In the genomic region with DNA sequence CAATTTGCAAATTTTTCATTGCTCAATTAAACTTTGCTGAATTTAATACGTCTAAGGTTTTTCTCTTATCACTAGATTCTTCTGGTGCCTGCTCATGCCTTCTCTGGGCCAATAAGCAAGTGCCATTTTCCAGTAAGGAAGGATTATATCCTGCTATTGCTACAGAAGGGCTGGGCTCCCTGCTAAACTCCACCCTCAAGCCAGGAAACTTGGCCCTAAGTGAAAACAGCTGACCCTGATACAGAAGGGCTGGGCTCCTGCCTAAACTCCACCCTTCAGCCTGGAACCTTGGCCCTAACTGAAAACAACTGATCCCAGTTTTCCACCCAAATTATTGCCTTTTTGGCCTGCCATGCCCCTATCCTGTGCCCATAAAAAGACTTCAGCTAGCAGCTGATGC, we compare ENCODE assay signal across 38 cellular contexts.
DNase-seq lines count a peak whose midpoint lies in the region; ATAC-seq, FAIRE-seq and TF ChIP-seq lines count a peak whose summit lies in the region.
"Had no signal": no experiment of that assay in that cellular context is flagged by ENCODE, and none has a peak within 500 bp of the region (broad histone marks: within the 10 kb centered on the region; RNA-seq: fewer than 3 reads in every experiment).

No MANE protein-coding gene starts in this region.

- peak; percentile 11 for DNase-seq in A673 (ENCODE audit: low spot score)
- peak; percentile 11 for DNase-seq in GM04503 (ENCODE audit: low read depth)
- no peak for DNase-seq in H1 (ENCODE audit: low read depth in 1 of 2, low spot score in 2 of 2)
- peak; percentile 10 for DNase-seq in iris pigment epithelial cell (ENCODE audit: low read depth)
- no peak for DNase-seq in activated naive CD4-positive, alpha-beta T cell treated with anti-CD3 and anti-CD28 coated beads for 36 hours
- DNase-seq in SHP77 treated with DMSO at 0.1 percent for 48 hours (lab: John Stamatoyannopoulos, UW) = no peak
- DNase-seq: activated CD4-positive, alpha-beta T cell treated with anti-CD3 and anti-CD28 coated beads for 48 hours; activated CD8-positive, alpha-beta memory T cell treated with anti-CD3 and anti-CD28 coated beads for 24 hours; activated T-cell treated with anti-CD3 and anti-CD28 coated beads for 4 hours; DMS153; gastrocnemius medialis; Kasumi-1; lower lobe of right lung; midbrain; naive thymus-derived CD8-positive, alpha-beta T cell; NCI-H1417 treated with DMSO at 0.1 percent for 48 hours; NCI-H2081; NCI-H2227 treated with DMSO at 0.1 percent for 48 hours; occipital lobe; psoas muscle; SHP77; stimulated activated CD4-positive, alpha-beta T cell treated with anti-CD3 and anti-CD28 coated beads, Interleukin-15, amount 100 ng/mL, for 24 hours; substantia nigra; SW 1271; T-helper 9 cell; trophoblast cell; WERI-Rb-1 had no signal

- no peak overlapping the region for H3K27ac Mint-ChIP-seq in activated naive CD4-positive, alpha-beta T cell treated with anti-CD3 and anti-CD28 coated beads for 36 hours
- H3K27ac Mint-ChIP-seq: activated naive CD8-positive, alpha-beta T cell; naive thymus-derived CD8-positive, alpha-beta T cell; stimulated activated effector memory CD8-positive, alpha-beta T cell treated with anti-CD3 and anti-CD28 coated beads, Interleukin-12 subunit alpha, Interleukin-12 subunit beta, amount 100 ng/mL, for 72 hours had no signal

- no peak overlapping the region for H3K23ac ChIP-seq in H1 (ENCODE audit: insufficient read length)

- H2BK12ac ChIP-seq in H1 (ENCODE audit: low read depth, low read length) = no peak overlapping the region

- intact Hi-C loops in A673 (cut with micrococcal nuclease; ENCODE audit: unreplicated experiment) = no loop called here
- intact Hi-C loops in activated naive CD4-positive, alpha-beta T cell treated with anti-CD3 and anti-CD28 coated beads for 36 hours (cut with micrococcal nuclease) = no loop called here

- peak overlapping the region; percentile 46; the same call in 1 of the 2 replicates for H2BK15ac ChIP-seq in H1 (ENCODE audit: low read length)

- no peak for TF ChIP-seq RAD21 in H1 (IDR thresholded peaks at IDR 0.05 in 1 of 2, conservative IDR thresholded peaks at IDR 0.05 in 1 of 2; ENCODE audit: low read depth in 2 of 2, low read length in 2 of 2)

- no peaks in the 10 kb centered on the region for H3K36me3 Mint-ChIP-seq in activated naive CD4-positive, alpha-beta T cell treated with anti-CD3 and anti-CD28 coated beads for 36 hours (ENCODE audit: low read depth)
- H3K36me3 Mint-ChIP-seq: activated naive CD8-positive, alpha-beta T cell; naive thymus-derived CD8-positive, alpha-beta T cell; stimulated activated effector memory CD8-positive, alpha-beta T cell treated with anti-CD3 and anti-CD28 coated beads, Interleukin-12 subunit alpha, Interleukin-12 subunit beta, amount 100 ng/mL, for 72 hours had no signal

- H3K36me3 ChIP-seq in A673 (ENCODE audit: insufficient read depth, low read length, poor library complexity, severe bottlenecking) (no peaks in the 10 kb centered on the region), H1 (ENCODE audit: control insufficient read depth in 2 of 4, insufficient read depth in 4 of 4, low read length in 3 of 4) (no peaks in the 10 kb centered on the region)
- H3K36me3 ChIP-seq: cardiac muscle cell, gastrocnemius medialis, lower lobe of right lung had no signal

- H3K4me1 ChIP-seq in A673 (ENCODE audit: insufficient read depth, low read length, poor library complexity, severe bottlenecking) (no peaks in the 10 kb centered on the region), H1 (replicated peaks in 1 of 4; ENCODE audit: control insufficient read depth in 3 of 4, insufficient read depth in 4 of 4, low read length in 3 of 4) (peaks cover 0 to 9% (median 0%) of the 10 kb centered on the region in 4 experiments; a peak in 3 of 7 replicates)
- H3K4me1 ChIP-seq: gastrocnemius medialis, lower lobe of right lung, psoas muscle had no signal

- no peaks in the 10 kb centered on the region for H4K20me1 ChIP-seq in H1 (replicated peaks in 1 of 2; ENCODE audit: control insufficient read depth in 1 of 2, insufficient read depth in 2 of 2, low read length in 2 of 2)

- CTCF ChIA-PET in A673 (lab: Charles Lee) = no interaction called here
- CTCF ChIA-PET in H1 (lab: Charles Lee; ENCODE audit: partially characterized antibody) = interaction anchor here (1.8 kb wide), 1 partner anchor 10 kb away, joined by 4 read pairs; no protein-coding TSS in a partner anchor
- CTCF ChIA-PET in activated naive CD4-positive, alpha-beta T cell treated with anti-CD3 and anti-CD28 coated beads for 36 hours (lab: Charles Lee) = no interaction called here

- peak overlapping the region; percentile 24 for H2BK120ac ChIP-seq in H1 (replicated peaks; ENCODE audit: low read depth, low read length)

- H3K14ac ChIP-seq in H1 (ENCODE audit: insufficient read length) = no peak overlapping the region

- no peaks in the 10 kb centered on the region for H3K79me1 ChIP-seq in H1 (ENCODE audit: low read depth, low read length)

- no peak overlapping the region for H2AFZ ChIP-seq in H1 (ENCODE audit: low read length)
- H2AFZ ChIP-seq: hepatocyte had no signal

- H3K9me3 Mint-ChIP-seq in activated naive CD4-positive, alpha-beta T cell treated with anti-CD3 and anti-CD28 coated beads for 36 hours = no peaks in the 10 kb centered on the region

- no peak for TF ChIP-seq POLR2A in H1 (IDR thresholded peaks at IDR 0.05; ENCODE audit: control extremely low read depth in 1 of 2, low read depth in 2 of 2, low read length in 2 of 2)

- no peak overlapping the region for H4K8ac ChIP-seq in H1 (ENCODE audit: extremely low read depth, insufficient read depth, low read length)

- TF ChIP-seq CTCF in A673 (conservative IDR thresholded peaks at IDR 0.05; ENCODE audit: low read depth, low read length) (no peak), H1 (IDR thresholded peaks at IDR 0.05; ENCODE audit: control extremely low read depth in 1 of 3, insufficient read depth in 1 of 3, low read depth in 1 of 3, low read length in 3 of 3) (no peak)

- H2BK5ac ChIP-seq in H1 (ENCODE audit: low read depth, low read length) = no peak overlapping the region

- H3K9ac ChIP-seq in H1 (replicated peaks in 1 of 4; ENCODE audit: extremely low read depth in 1 of 4, low read depth in 3 of 4, low read length in 3 of 4) = no peak overlapping the region

- no peak overlapping the region for H3K4me2 ChIP-seq in H1 (ENCODE audit: insufficient read depth in 1 of 2, low read depth in 2 of 2, low read length in 2 of 2)
- H3K4me2 ChIP-seq: hepatocyte had no signal

- ATAC-seq in GM18861 (IDR thresholded peaks at IDR 0.05; ENCODE audit: unreplicated experiment) (no peak), HG02798 (IDR thresholded peaks at IDR 0.05; ENCODE audit: poor library complexity, unreplicated experiment) (no peak)
- ATAC-seq: gastrocnemius medialis; HCT116; lower lobe of right lung; naive thymus-derived CD8-positive, alpha-beta T cell; Panc1; psoas muscle; stimulated activated effector memory CD8-positive, alpha-beta T cell treated with anti-CD3 and anti-CD28 coated beads, Interleukin-12 subunit alpha, Interleukin-12 subunit beta, amount 100 ng/mL, for 72 hours had no signal

- H4K91ac ChIP-seq in H1 (replicated peaks; ENCODE audit: insufficient read length, low read length) = no peak overlapping the region

- H3K27me3 ChIP-seq in A673 (replicated peaks; ENCODE audit: insufficient read depth, low read depth, low read length, poor library complexity) (no peaks in the 10 kb centered on the region), H1 (replicated peaks in 1 of 4; ENCODE audit: control insufficient read depth in 3 of 4, extremely low read depth in 1 of 4, insufficient read depth in 3 of 4, low read length in 3 of 4) (no peaks in the 10 kb centered on the region)
- H3K27me3 ChIP-seq: cardiac muscle cell, gastrocnemius medialis, hepatocyte had no signal

- H3K18ac ChIP-seq in H1 (ENCODE audit: extremely low read depth, low read length) = no peak overlapping the region

- H3K79me2 ChIP-seq in H1 (ENCODE audit: control insufficient read depth in 1 of 2, insufficient read depth in 2 of 2, low read length in 2 of 2) = no peaks in the 10 kb centered on the region
- H3K79me2 ChIP-seq: hepatocyte had no signal

- no peaks in the 10 kb centered on the region for H3K4me1 Mint-ChIP-seq in activated naive CD4-positive, alpha-beta T cell treated with anti-CD3 and anti-CD28 coated beads for 36 hours (ENCODE audit: low read depth)
- H3K4me1 Mint-ChIP-seq: naive thymus-derived CD8-positive, alpha-beta T cell; stimulated activated effector memory CD8-positive, alpha-beta T cell treated with anti-CD3 and anti-CD28 coated beads, Interleukin-12 subunit alpha, Interleukin-12 subunit beta, amount 100 ng/mL, for 72 hours had no signal

- no peak overlapping the region for H3K56ac ChIP-seq in H1 (replicated peaks; ENCODE audit: insufficient read length, low read depth, low read length)

- H3K27ac ChIP-seq in A673 (ENCODE audit: low read depth, low read length, poor library complexity, severe bottlenecking) (no peak overlapping the region), H1 (ENCODE audit: low read depth, low read length) (no peak overlapping the region)
- H3K27ac ChIP-seq: cardiac muscle cell, gastrocnemius medialis, hepatocyte, lower lobe of right lung, psoas muscle had no signal

- POLR2A ChIA-PET in A673 (lab: Charles Lee; ENCODE audit: low non-redundant PET) = no interaction called here
- POLR2A ChIA-PET in H1 (lab: Charles Lee; ENCODE audit: partially characterized antibody) = no interaction called here

- no TSS peak for BruUV-seq in A673 (replicated peaks; lab: Mats Ljungman, UMichigan)

- no peaks in the 10 kb centered on the region for H3K27me3 Mint-ChIP-seq in activated naive CD4-positive, alpha-beta T cell treated with anti-CD3 and anti-CD28 coated beads for 36 hours (ENCODE audit: low read depth)

- H3K4me3 ChIP-seq in A673 (ENCODE audit: low read depth, low read length, poor library complexity, severe bottlenecking) (no peak overlapping the region), H1 (ENCODE audit: extremely low read depth in 1 of 4, insufficient read depth in 2 of 4, low read depth in 3 of 4, low read length in 4 of 4) (no peak overlapping the region)
- H3K4me3 ChIP-seq: cardiac muscle cell, gastrocnemius medialis, hepatocyte, lower lobe of right lung, psoas muscle had no signal

- no peak overlapping the region for H4K5ac ChIP-seq in H1 (ENCODE audit: insufficient read length, low read depth, low read length)

- H3K9me3 ChIP-seq in A673 (ENCODE audit: low read depth, low read length, poor library complexity, severe bottlenecking) = no peaks in the 10 kb centered on the region
- peaks cover 0 to 4% of the 10 kb centered on the region in 2 experiments; a peak in 2 of 4 replicates for H3K9me3 ChIP-seq in H1 (ENCODE audit: insufficient read depth in 2 of 2, low read depth in 1 of 2, low read length in 1 of 2)
- H3K9me3 ChIP-seq: gastrocnemius medialis, lower lobe of right lung, psoas muscle had no signal

- 88% methylated on average over 1 of the region's 1 CpG; no CpG with 5 or more reads in 1 of the 2 experiments for WGBS in H1 (ENCODE audit: extremely low coverage in 1 of 2, insufficient coverage in 1 of 2, insufficient read length in 1 of 2, insufficient replicate concordance in 2 of 2, low coverage in 1 of 2, low lambda C conversion rate in 2 of 2, missing lambda C conversion rate in 1 of 2), 2 experiments

- H2BK20ac ChIP-seq in H1 (ENCODE audit: low read length) = no peak overlapping the region

- H3K23me2 ChIP-seq in H1 (ENCODE audit: low read depth, low read length) = no peaks in the 10 kb centered on the region

- H3K4ac ChIP-seq in H1 (replicated peaks; ENCODE audit: insufficient read length, low read depth, low read length) = no peak overlapping the region

- FAIRE-seq in H1 (lab: Jason Lieb, UNC) = no peak
- FAIRE-seq: astrocyte, colon, GM12892 had no signal

- H3K4me3 Mint-ChIP-seq in activated naive CD4-positive, alpha-beta T cell treated with anti-CD3 and anti-CD28 coated beads for 36 hours = no peak overlapping the region
- H3K4me3 Mint-ChIP-seq: activated naive CD8-positive, alpha-beta T cell; naive thymus-derived CD8-positive, alpha-beta T cell; stimulated activated effector memory CD8-positive, alpha-beta T cell treated with anti-CD3 and anti-CD28 coated beads, Interleukin-12 subunit alpha, Interleukin-12 subunit beta, amount 100 ng/mL, for 72 hours had no signal

- TF ChIP-seq EP300 in H1 (IDR thresholded peaks at IDR 0.05; ENCODE audit: borderline replicate concordance in 1 of 2, low read depth in 2 of 2, low read length in 2 of 2) = no peak

- no peak overlapping the region for H2AK5ac ChIP-seq in H1 (ENCODE audit: low read depth, low read length)

Comparison
In these comparisons a context has a peak if more than half of its experiments do, and no peak if none do; other contexts are left out.
1. DNase-seq: peak in A673 (single experiment), GM04503 (single experiment) and iris pigment epithelial cell (single experiment); none in H1 (0 of 2), activated naive CD4-positive, alpha-beta T cell treated with anti-CD3 and anti-CD28 coated beads for 36 hours (single experiment) and SHP77 treated with DMSO at 0.1 percent for 48 hours (single experiment).